In genomic region chr1:91891969-91892368, GRCh38 we compare ENCODE assay signal across 15 cellular contexts. TPM values are rescaled to one million over a fixed set of nuclear protein-coding genes. Genes with fewer than 3 reads are reported as not detected.
DNase-seq lines count a peak whose midpoint lies in the region; ATAC-seq and TF ChIP-seq lines count a peak whose summit lies in the region.
"Had no signal": no experiment of that assay in that cellular context is flagged by ENCODE, and none has a peak within 500 bp of the region (broad histone marks: within the 10 kb centered on the region; RNA-seq: fewer than 3 reads in every experiment).

No MANE protein-coding gene starts in this region.

- H3K9me3 ChIP-seq in GM23248 (ENCODE audit: low read depth) (no peaks in the 10 kb centered on the region), smooth muscle cell (replicated peaks; ENCODE audit: low read depth) (no peaks in the 10 kb centered on the region)
- H3K9me3 ChIP-seq: tibial artery had no signal

- H4K20me1 ChIP-seq in GM23248 (ENCODE audit: insufficient read depth), result no peaks in the 10 kb centered on the region
- no peaks in the 10 kb centered on the region for H4K20me1 ChIP-seq in smooth muscle cell (ENCODE audit: low read depth)

- in situ Hi-C loops in GM23248 (cut with MboI), result no loop called here

- H3K4me2 ChIP-seq in GM23248 (ENCODE audit: unreplicated experiment) (peak overlapping the region; percentile 37), smooth muscle cell (peak overlapping the region; percentile 75)
- H3K4me2 ChIP-seq: KMS-11 had no signal

- no peaks in the 10 kb centered on the region for H3K36me3 ChIP-seq in GM23248 (ENCODE audit: low read depth)
- H3K36me3 ChIP-seq in smooth muscle cell (ENCODE audit: low read depth), result no peaks in the 10 kb centered on the region
- H3K36me3 ChIP-seq: tibial artery had no signal

- WGBS in GM23248 (ENCODE audit: low coverage in 1 of 2, low lambda C conversion rate in 2 of 2, missing lambda C conversion rate in 2 of 2), 2 experiments, result 83 to 93% methylated on average over 1 of the region's 1 CpG
- WGBS in smooth muscle cell (ENCODE audit: low lambda C conversion rate), result 29% methylated on average over 1 of the region's 1 CpG

- peak; percentile 59; the same call in 2 of the 3 replicates for ATAC-seq in SK-N-SH treated with all-trans-retinoic acid at 6 μM for 48 hours
- no peak for ATAC-seq in HG02885 (IDR thresholded peaks at IDR 0.05; ENCODE audit: poor library complexity, unreplicated experiment)
- ATAC-seq in GM21515 (IDR thresholded peaks at IDR 0.05; ENCODE audit: unreplicated experiment), result no peak

- no peaks in the 10 kb centered on the region for H3K27me3 ChIP-seq in GM23248 (replicated peaks; ENCODE audit: insufficient read depth)
- H3K27me3 ChIP-seq in smooth muscle cell (ENCODE audit: low read depth), result no peaks in the 10 kb centered on the region
- H3K27me3 ChIP-seq: tibial artery had no signal

- H3K4me3 ChIP-seq in GM23248, result no peak overlapping the region
- H3K4me3 ChIP-seq in fibroblast of villous mesenchyme (ENCODE audit: low read depth, low read length), result peak overlapping the region; percentile 26
- H3K4me3 ChIP-seq in smooth muscle cell, result peak overlapping the region; percentile 13
- H3K4me3 ChIP-seq: tibial artery had no signal

- H3K27ac ChIP-seq in GM23248 (peak overlapping the region; percentile 76), smooth muscle cell (ENCODE audit: low read depth) (peak overlapping the region; percentile 87)
- H3K27ac ChIP-seq: KMS-11, tibial artery had no signal

- DNase-seq in GM23248, result no peak
- no peak for DNase-seq in fibroblast of villous mesenchyme (ENCODE audit: low read depth)
- DNase-seq in smooth muscle cell (lab: John Stamatoyannopoulos, UW; ENCODE audit: unreplicated experiment), result no peak
- no peak for DNase-seq in LoVo (ENCODE audit: low spot score)
- DNase-seq in NCI-H345 (lab: John Stamatoyannopoulos, UW), result no peak
- DNase-seq: activated CD4-positive, alpha-beta T cell treated with anti-CD3 and anti-CD28 coated beads, Interleukin-2, amount 10 ng/mL, durations not matched to agents 24 days and 14 days; activated naive CD8-positive, alpha-beta T cell treated with anti-CD3 and anti-CD28 coated beads, Interleukin-2, amount 10 ng/mL, durations not matched to agents 7 days and 5 days; NCI-H226; tibial artery had no signal

- H2AFZ ChIP-seq in GM23248 (0 out of 2 replicates have a peak overlapping the region, but pooled peaks have one; percentile 9), smooth muscle cell (ENCODE audit: low read depth) (no peak overlapping the region)

- H3K4me1 ChIP-seq in GM23248 (ENCODE audit: insufficient read depth) (peaks cover 38% of the 10 kb centered on the region), smooth muscle cell (ENCODE audit: low read depth) (peaks cover 11% of the 10 kb centered on the region)

- H3F3A ChIP-seq in GM23248 (ENCODE audit: insufficient read depth) (peaks cover 39% of the 10 kb centered on the region), smooth muscle cell (ENCODE audit: low read depth) (peaks cover 7% of the 10 kb centered on the region)

- H3K79me2 ChIP-seq in GM23248 (ENCODE audit: insufficient read depth) (no peaks in the 10 kb centered on the region), smooth muscle cell (ENCODE audit: low read depth) (no peaks in the 10 kb centered on the region)

- H3K9me2 ChIP-seq in GM23248 (ENCODE audit: insufficient read depth), result no peaks in the 10 kb centered on the region

- TF ChIP-seq CTCF in fibroblast of villous mesenchyme (IDR thresholded peaks at IDR 0.05; ENCODE audit: insufficient read depth, low read depth, low read length) (no peak), smooth muscle cell (IDR thresholded peaks at IDR 0.05; ENCODE audit: borderline replicate concordance, insufficient read depth, poor library complexity, severe bottlenecking) (no peak)

- no peak overlapping the region for H3K9ac ChIP-seq in GM23248
- H3K9ac ChIP-seq in smooth muscle cell (ENCODE audit: low read depth), result no peak overlapping the region
- H3K9ac ChIP-seq: KMS-11 had no signal

TF ChIP-seq in SK-N-SH treated with all-trans-retinoic acid at 6 μM for 48 hours, 23 proteins besides CTCF, POLR2A, EP300 and RAD21 (continues in another document):
- no peak for TF ChIP-seq BACH2 (CRISPR knock-in tag; IDR thresholded peaks at IDR 0.05; ENCODE audit: borderline replicate concordance)
- no peak for TF ChIP-seq ZNF70 (CRISPR knock-in tag; IDR thresholded peaks at IDR 0.05)
- TF ChIP-seq OSR1 (CRISPR knock-in tag; IDR thresholded peaks at IDR 0.05), result no peak
- TF ChIP-seq PPARA (CRISPR knock-in tag; IDR thresholded peaks at IDR 0.05; ENCODE audit: borderline replicate concordance), result no peak
- TF ChIP-seq PATZ1 (CRISPR knock-in tag; IDR thresholded peaks at IDR 0.05; ENCODE audit: borderline replicate concordance), result no peak
- TF ChIP-seq ZNF8 (CRISPR knock-in tag; IDR thresholded peaks at IDR 0.05), result no peak
- no peak for TF ChIP-seq TOX (CRISPR knock-in tag; IDR thresholded peaks at IDR 0.05; ENCODE audit: borderline replicate concordance)
- no peak for TF ChIP-seq RARB (CRISPR knock-in tag; IDR thresholded peaks at IDR 0.05)
- TF ChIP-seq ZFP3 (CRISPR knock-in tag; IDR thresholded peaks at IDR 0.05), result no peak
- TF ChIP-seq CSDC2 (CRISPR knock-in tag; IDR thresholded peaks at IDR 0.05), result no peak
- TF ChIP-seq TSHZ2 (CRISPR knock-in tag; IDR thresholded peaks at IDR 0.05), result no peak
- TF ChIP-seq CREB5 (CRISPR knock-in tag; IDR thresholded peaks at IDR 0.05; ENCODE audit: low read depth), result no peak
- TF ChIP-seq ARNTL (CRISPR knock-in tag; IDR thresholded peaks at IDR 0.05; ENCODE audit: borderline replicate concordance, low read depth), result no peak

RNA-seq across cellular contexts. Expression of gene TGFBR3, which starts 6.0 kb away (rescaled TPM):
- 25.4 and 26.5 TPM in 2 replicates for total RNA-seq in GM23248 (2014; rRNA removed; shearing (Covaris generic))
- polyA plus RNA-seq in GM23248 (2016; fragmentation: Nextera tagmentation; extraction: Ambion mirVana) (16.2 and 17.7 TPM in 2 replicates), smooth muscle cell (52.0 and 68.3 TPM in 2 replicates)
- total RNA-seq in fibroblast of villous mesenchyme (15.8 and 17.7 TPM in 2 replicates), smooth muscle cell (112 TPM in 2 replicates)

RNA-seq across cellular contexts. Expression of gene BRDT, which starts 57.2 kb away (rescaled TPM):
- not detected in 2 replicates for total RNA-seq in GM23248 (2014; rRNA removed; shearing (Covaris generic))
- polyA plus RNA-seq in GM23248 (2016; fragmentation: Nextera tagmentation; extraction: Ambion mirVana), result not detected in 2 replicates
- total RNA-seq in fibroblast of villous mesenchyme, result under 0.01 and 0.97 TPM in 2 replicates
- total RNA-seq in smooth muscle cell, result not detected in 2 replicates
- not detected in 2 replicates for polyA plus RNA-seq in smooth muscle cell
- total RNA-seq: activated CD4-positive, alpha-beta T cell treated with anti-CD3 and anti-CD28 coated beads, Interleukin-2, amount 10 ng/mL, durations not matched to agents 24 days and 14 days; activated naive CD8-positive, alpha-beta T cell treated with anti-CD3 and anti-CD28 coated beads, Interleukin-2, amount 10 ng/mL, durations not matched to agents 7 days and 5 days; H4 had no signal
- polyA plus RNA-seq: keratinocyte had no signal
